8 cellular contexts compared by ENCODE assay signal in genomic region chr14:102086346-102086971, GRCh38. TPM values are rescaled to one million over a fixed set of nuclear protein-coding genes. Genes with fewer than 3 reads are reported as not detected.
DNase-seq lines count a peak whose midpoint lies in the region; ATAC-seq, FAIRE-seq and TF ChIP-seq lines count a peak whose summit lies in the region.

No MANE protein-coding gene starts in this region.

- TF ChIP-seq CTCF in activated CD8-positive, alpha-beta T cell treated with anti-CD3 and anti-CD28 coated beads for 36 hours (IDR thresholded peaks at IDR 0.05) = no peak
- no peak for TF ChIP-seq CTCF in epithelial cell of esophagus (IDR thresholded peaks at IDR 0.05; ENCODE audit: insufficient read depth, low read depth, low read length, missing control alignments)

- no peaks in the 10 kb centered on the region for H3K9me3 Mint-ChIP-seq in activated CD8-positive, alpha-beta T cell treated with anti-CD3 and anti-CD28 coated beads for 36 hours
- no peaks in the 10 kb centered on the region for H3K9me3 Mint-ChIP-seq in stimulated activated naive B cell treated with anti-CD40 and anti-IgM and Interleukin-4, amounts not matched to agents 10 μg/mL and 1 μg/mL and 100 μg/mL, for 72 hours

- peaks cover 52% of the 10 kb centered on the region for H3K36me3 Mint-ChIP-seq in activated CD8-positive, alpha-beta T cell treated with anti-CD3 and anti-CD28 coated beads for 36 hours (ENCODE audit: low read depth)
- H3K36me3 Mint-ChIP-seq in stimulated activated naive B cell treated with anti-CD40 and anti-IgM and Interleukin-4, amounts not matched to agents 10 μg/mL and 1 μg/mL and 100 μg/mL, for 72 hours = peaks cover 40 to 61% of the 10 kb centered on the region in 2 donors

- peaks cover 52% of the 10 kb centered on the region for H3K4me1 Mint-ChIP-seq in activated CD8-positive, alpha-beta T cell treated with anti-CD3 and anti-CD28 coated beads for 36 hours (ENCODE audit: low read depth)
- H3K4me1 Mint-ChIP-seq in stimulated activated naive B cell treated with anti-CD40 and anti-IgM and Interleukin-4, amounts not matched to agents 10 μg/mL and 1 μg/mL and 100 μg/mL, for 72 hours = peaks cover 34 to 62% of the 10 kb centered on the region in 2 donors

- H3K27ac ChIP-seq in muscle layer of colon (ENCODE audit: low read depth, low read length) = peak overlapping the region; percentile 95

- H3K4me3 ChIP-seq in HAP-1 = peak overlapping the region; percentile 91
- peak overlapping the region; percentile 73 for H3K4me3 ChIP-seq in epithelial cell of esophagus (ENCODE audit: low read length)
- H3K4me3 ChIP-seq in muscle layer of colon (ENCODE audit: low read depth in 1 of 2, low read length in 2 of 2) = peak overlapping the region; percentile 83 to 90

- in situ Hi-C loops in HAP-1 (cut with MboI; ENCODE audit: low sequenced_read_pairs) = no loop called here

- peaks cover 51% of the 10 kb centered on the region for H3K36me3 ChIP-seq in HAP-1 (replicated peaks)
- peaks cover 45% of the 10 kb centered on the region for H3K36me3 ChIP-seq in muscle layer of colon (ENCODE audit: insufficient read depth, low read length)

- H3K27ac Mint-ChIP-seq in activated CD8-positive, alpha-beta T cell treated with anti-CD3 and anti-CD28 coated beads for 36 hours = peak overlapping the region; percentile 91
- peak overlapping the region; percentile 99 for H3K27ac Mint-ChIP-seq in stimulated activated naive B cell treated with anti-CD40 and anti-IgM and Interleukin-4, amounts not matched to agents 10 μg/mL and 1 μg/mL and 100 μg/mL, for 72 hours

- peak; percentile 29 for ATAC-seq in activated CD8-positive, alpha-beta T cell treated with anti-CD3 and anti-CD28 coated beads for 36 hours
- peak; percentile 47 to 51 for ATAC-seq in stimulated activated naive B cell treated with anti-CD40 and anti-IgM and Interleukin-4, amounts not matched to agents 10 μg/mL and 1 μg/mL and 100 μg/mL, for 72 hours (replicated peaks)

- DNase-seq in GM04503 (ENCODE audit: low read depth) (peak; percentile 19), HAP-1 (ENCODE audit: low spot score in 2 of 2) (peak in 1 of 2 experiments; percentile 43), NCI-H146 (lab: John Stamatoyannopoulos, UW) (peak; percentile 49), epithelial cell of esophagus (ENCODE audit: low read depth) (peak; percentile 68), HTR-8/SVneo (ENCODE audit: insufficient read length, low spot score) (no peak)
- DNase-seq in activated CD8-positive, alpha-beta T cell treated with anti-CD3 and anti-CD28 coated beads for 36 hours = peak; percentile 69
- DNase-seq in stimulated activated naive B cell treated with anti-CD40 and anti-IgM and Interleukin-4, amounts not matched to agents 10 μg/mL and 1 μg/mL and 100 μg/mL, for 72 hours = peak; percentile 13

- H3K27me3 ChIP-seq in HAP-1 (ENCODE audit: low read depth) = no peaks in the 10 kb centered on the region
- H3K27me3 ChIP-seq in muscle layer of colon (ENCODE audit: control insufficient read depth in 1 of 2, insufficient read depth in 2 of 2, low read length in 2 of 2) = no peaks in the 10 kb centered on the region

- H3K9me3 ChIP-seq in HAP-1 (no peaks in the 10 kb centered on the region), muscle layer of colon (ENCODE audit: low read length) (no peaks in the 10 kb centered on the region)

- no peak for FAIRE-seq in HTR-8/SVneo (lab: Jason Lieb, UNC)

- CTCF ChIA-PET in activated CD8-positive, alpha-beta T cell treated with anti-CD3 and anti-CD28 coated beads for 36 hours (lab: Charles Lee) = interaction anchor here (1.6 to 2.4 kb wide), 3 partner anchors 10 to 227 kb away, joined by 4 to 14 read pairs (median 4); no protein-coding TSS in a partner anchor

- intact Hi-C loops in activated CD8-positive, alpha-beta T cell treated with anti-CD3 and anti-CD28 coated beads for 36 hours (cut with micrococcal nuclease) = loop anchor here (10.0 kb wide), 1 partner anchor 62 kb away; no protein-coding TSS in a partner anchor

- no peaks in the 10 kb centered on the region for H3K27me3 Mint-ChIP-seq in activated CD8-positive, alpha-beta T cell treated with anti-CD3 and anti-CD28 coated beads for 36 hours
- H3K27me3 Mint-ChIP-seq in stimulated activated naive B cell treated with anti-CD40 and anti-IgM and Interleukin-4, amounts not matched to agents 10 μg/mL and 1 μg/mL and 100 μg/mL, for 72 hours = no peaks in the 10 kb centered on the region

- peak overlapping the region; percentile 92 for H3K4me3 Mint-ChIP-seq in activated CD8-positive, alpha-beta T cell treated with anti-CD3 and anti-CD28 coated beads for 36 hours
- peak overlapping the region; percentile 91 to 92 for H3K4me3 Mint-ChIP-seq in stimulated activated naive B cell treated with anti-CD40 and anti-IgM and Interleukin-4, amounts not matched to agents 10 μg/mL and 1 μg/mL and 100 μg/mL, for 72 hours

- POLR2A ChIA-PET in activated CD8-positive, alpha-beta T cell treated with anti-CD3 and anti-CD28 coated beads for 36 hours (lab: Charles Lee) = interaction anchor here (0.9 to 2.7 kb wide), 4 partner anchors 9 to 33 kb away, joined by 3 to 14 read pairs (median 6); no protein-coding TSS in a partner anchor

- peak overlapping the region; percentile 98 for H3K9ac ChIP-seq in muscle layer of colon (ENCODE audit: low read length)

- H3K4me1 ChIP-seq in HAP-1 (peaks cover 35% of the 10 kb centered on the region), muscle layer of colon (ENCODE audit: insufficient read depth, low read length) (peaks cover 37% of the 10 kb centered on the region)

RNA-seq across cellular contexts. Expression of gene HSP90AA1, which starts 0.4 kb away (rescaled TPM):
- 1,000 to 10,000 TPM; 1,101 to 1,115 TPM for total RNA-seq in activated CD8-positive, alpha-beta T cell treated with anti-CD3 and anti-CD28 coated beads for 36 hours

RNA-seq across cellular contexts. Expression of gene WDR20, which starts 53.2 kb away (rescaled TPM):
- total RNA-seq in activated CD8-positive, alpha-beta T cell treated with anti-CD3 and anti-CD28 coated beads for 36 hours = 10 to 100 TPM; 18.5 to 21.6 TPM
